Comparison of ENCODE assay signal across 20 cellular contexts in the genomic region with DNA sequence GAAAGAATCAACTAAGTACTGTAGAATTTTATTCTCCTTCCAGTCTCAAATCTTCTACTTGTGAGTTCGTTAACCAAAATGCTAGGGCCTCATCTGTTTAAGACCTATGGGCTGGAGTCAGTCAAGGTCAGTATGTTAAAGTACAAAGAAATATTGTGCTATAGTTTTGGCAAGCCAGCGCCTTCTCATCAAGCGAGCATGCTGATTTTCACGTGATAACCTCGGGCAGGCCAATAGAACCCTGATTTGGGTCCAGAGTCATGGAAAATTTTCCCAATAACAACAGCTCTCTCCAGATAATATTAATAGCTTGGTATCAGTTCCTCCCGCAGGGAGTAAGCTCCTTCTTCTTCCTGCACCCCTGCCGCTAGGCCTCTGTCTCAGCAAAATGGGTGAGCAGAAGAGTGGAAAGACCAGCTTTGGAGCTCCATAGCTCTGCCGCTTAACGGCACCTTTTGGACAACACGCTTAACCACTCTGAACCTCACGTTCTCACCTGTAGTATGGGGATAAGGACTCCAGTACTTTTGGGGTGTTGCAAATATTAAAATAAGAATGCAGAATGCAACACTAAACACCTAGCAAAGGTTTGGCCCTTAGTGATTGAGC. TPM values are rescaled to one million over a fixed set of nuclear protein-coding genes. Genes with fewer than 3 reads are reported as not detected.
A peak's percentile ranks its signal among the peaks of the same experiment; 100 is the strongest.
DNase-seq lines count a peak whose midpoint lies in the region; ATAC-seq, FAIRE-seq and TF ChIP-seq lines count a peak whose summit lies in the region.
"Had no signal": no experiment of that assay in that cellular context is flagged by ENCODE, and none has a peak within 500 bp of the region (broad histone marks: within the 10 kb centered on the region; RNA-seq: fewer than 3 reads in every experiment).

No MANE protein-coding gene starts in this region.

- H3K27ac ChIP-seq in astrocyte (ENCODE audit: low read depth, low read length) (no peak overlapping the region), thoracic aorta (peak overlapping the region; percentile 20 to 32)
- H3K27ac ChIP-seq: KMS-11, SJCRH30 had no signal

- H3K36me3 Mint-ChIP-seq in astrocyte (ENCODE audit: low read depth, unreplicated experiment) (peaks cover 13% of the 10 kb centered on the region), nephron progenitor cell (ENCODE audit: low read depth) (peaks cover 36% of the 10 kb centered on the region)

- peaks cover 42% of the 10 kb centered on the region for H4K20me1 ChIP-seq in astrocyte (ENCODE audit: insufficient read depth, low read length)

- no peak overlapping the region for H2AFZ ChIP-seq in astrocyte (ENCODE audit: low read depth, low read length)

- no peak overlapping the region for H3K9ac ChIP-seq in astrocyte (ENCODE audit: low read length)
- H3K9ac ChIP-seq: KMS-11 had no signal

- H3K9me3 Mint-ChIP-seq in astrocyte (ENCODE audit: unreplicated experiment): peaks cover 2% of the 10 kb centered on the region
- H3K9me3 Mint-ChIP-seq in nephron progenitor cell: no peaks in the 10 kb centered on the region
- H3K9me3 Mint-ChIP-seq: CD4-positive, alpha-beta T cell had no signal

- intact Hi-C loops in left cardiac atrium (cut with DNase I): no loop called here
- intact Hi-C loops in Right ventricle myocardium inferior (cut with DNase I): no loop called here

- H3K4me1 Mint-ChIP-seq in astrocyte (ENCODE audit: low read depth, unreplicated experiment) (peaks cover 19% of the 10 kb centered on the region), nephron progenitor cell (peaks cover 86% of the 10 kb centered on the region)

- H3K27ac Mint-ChIP-seq in astrocyte (ENCODE audit: unreplicated experiment) (peak overlapping the region; percentile 56), nephron progenitor cell (peak overlapping the region; percentile 92)
- H3K27ac Mint-ChIP-seq: CD4-positive, alpha-beta T cell had no signal

- H3K4me3 Mint-ChIP-seq in astrocyte (ENCODE audit: unreplicated experiment) (no peak overlapping the region), nephron progenitor cell (no peak overlapping the region)
- H3K4me3 Mint-ChIP-seq: CD4-positive, alpha-beta T cell had no signal

- no peaks in the 10 kb centered on the region for H3K27me3 Mint-ChIP-seq in astrocyte (ENCODE audit: low read depth, unreplicated experiment)
- H3K27me3 Mint-ChIP-seq in nephron progenitor cell (ENCODE audit: low read depth, poor library complexity): peaks cover 5% of the 10 kb centered on the region
- H3K27me3 Mint-ChIP-seq: CD4-positive, alpha-beta T cell had no signal

- no peak overlapping the region for H3K4me3 ChIP-seq in astrocyte (ENCODE audit: insufficient read depth, low read depth, low read length)
- no peak overlapping the region for H3K4me3 ChIP-seq in thoracic aorta
- H3K4me3 ChIP-seq: MG63, SJCRH30 had no signal

- H3K9me3 ChIP-seq in astrocyte (ENCODE audit: insufficient read depth, low read depth, low read length) (no peaks in the 10 kb centered on the region), thoracic aorta (no peaks in the 10 kb centered on the region)
- H3K9me3 ChIP-seq: MG63, SJCRH30 had no signal

- H3K27me3 ChIP-seq in astrocyte (ENCODE audit: insufficient read depth, low read length) (no peaks in the 10 kb centered on the region), thoracic aorta (replicated peaks; ENCODE audit: insufficient read depth) (no peaks in the 10 kb centered on the region)
- H3K27me3 ChIP-seq: MG63, SJCRH30 had no signal

- H3K36me3 ChIP-seq in astrocyte (ENCODE audit: insufficient read depth, low read length) (no peaks in the 10 kb centered on the region), thoracic aorta (no peaks in the 10 kb centered on the region)
- H3K36me3 ChIP-seq: MG63, SJCRH30 had no signal

- ATAC-seq in left cardiac atrium: peak in 1 of 2 donors; percentile 29
- no peak for ATAC-seq in Right ventricle myocardium inferior
- ATAC-seq in thoracic aorta (ENCODE audit: insufficient number of reproducible peaks, low FRiP score, low read depth): no peak
- no peak for ATAC-seq in HG03139 (IDR thresholded peaks at IDR 0.05; ENCODE audit: unreplicated experiment)
- ATAC-seq in GM18498 (IDR thresholded peaks at IDR 0.05; ENCODE audit: unreplicated experiment): no peak

- DNase-seq in left cardiac atrium (peak; percentile 11), Right ventricle myocardium inferior (ENCODE audit: missing footprints) (no peak), astrocyte (ENCODE audit: low read depth) (no peak), nephron progenitor cell (no peak), thoracic aorta (ENCODE audit: low spot score) (no peak), NCI-H2196 treated with DMSO at 0.1 percent for 48 hours (lab: John Stamatoyannopoulos, UW; ENCODE audit: unreplicated experiment) (no peak)
- DNase-seq: CD4-positive, alpha-beta T cell; DND-41; GDM1; HCEC 1CT; MG63; NCI-H1930; NCI-H2171 treated with DMSO at 0.1 percent for 48 hours; NCI-H510A; SJCRH30 had no signal

- H3K4me2 ChIP-seq in astrocyte (ENCODE audit: low read length): no peak overlapping the region
- H3K4me2 ChIP-seq: KMS-11 had no signal

- TF ChIP-seq CTCF in astrocyte (IDR thresholded peaks at IDR 0.05; ENCODE audit: insufficient read depth, low read depth, low read length): no peak
- no peak for TF ChIP-seq CTCF in nephron progenitor cell (IDR thresholded peaks at IDR 0.05)
- no peak for TF ChIP-seq CTCF in thoracic aorta (IDR thresholded peaks at IDR 0.05)

- FAIRE-seq in astrocyte (lab: Jason Lieb, UNC): no peak
- FAIRE-seq: D721Med, GM12892 had no signal

- peaks cover 9% of the 10 kb centered on the region for H3K4me1 ChIP-seq in astrocyte (ENCODE audit: insufficient read depth, low read length)
- peaks cover 27 to 57% of the 10 kb centered on the region in 2 donors for H3K4me1 ChIP-seq in thoracic aorta (ENCODE audit: control insufficient read depth in 1 of 2, low read depth in 2 of 2)

- peaks cover 49% of the 10 kb centered on the region for H3K79me2 ChIP-seq in astrocyte (ENCODE audit: insufficient read depth, low read length)

RNA-seq across cellular contexts. Expression of gene CABLES1, which starts 11.7 kb away (rescaled TPM):
- total RNA-seq in left cardiac atrium (10 to 100 TPM in 1 of 2 donors, 1 to 10 TPM in 1; 6.6 to 20.4 TPM), Right ventricle myocardium inferior (3.1 TPM), astrocyte (12.2 and 14.5 TPM in 2 replicates), thoracic aorta (10 to 100 TPM; 25.7 to 28.7 TPM)
- total RNA-seq: CD4-positive, alpha-beta T cell had no signal
